8 cellular contexts compared by ENCODE assay signal in genomic region chr7:2554654-2555053, GRCh38. TPM values are rescaled to one million over a fixed set of nuclear protein-coding genes. Genes with fewer than 3 reads are reported as not detected.
DNase-seq lines count a peak whose midpoint lies in the region; ATAC-seq and TF ChIP-seq lines count a peak whose summit lies in the region.

No MANE protein-coding gene starts in this region.

- peak overlapping the region; percentile 92 for H2AFZ ChIP-seq in KMS-11 (ENCODE audit: low read depth)

- ATAC-seq in CD4-positive, alpha-beta T cell (ENCODE audit: poor library complexity): no peak
- no peak for ATAC-seq in naive thymus-derived CD4-positive, alpha-beta T cell
- ATAC-seq in HG03175 (IDR thresholded peaks at IDR 0.05; ENCODE audit: unreplicated experiment): no peak
- ATAC-seq in GM21528 (IDR thresholded peaks at IDR 0.05; ENCODE audit: low FRiP score, unreplicated experiment): no peak
- no peak for ATAC-seq in GM18873 (IDR thresholded peaks at IDR 0.05; ENCODE audit: low FRiP score, unreplicated experiment)

- peaks cover 49% of the 10 kb centered on the region for H3K4me1 Mint-ChIP-seq in CD4-positive, alpha-beta T cell (ENCODE audit: low read depth)
- peaks cover 26 to 48% (median 33%) of the 10 kb centered on the region in 7 donors for H3K4me1 Mint-ChIP-seq in naive thymus-derived CD4-positive, alpha-beta T cell

- no peaks in the 10 kb centered on the region for H3K27me3 ChIP-seq in CD4-positive, alpha-beta T cell (ENCODE audit: control insufficient read depth, insufficient read depth, low read length)
- H3K27me3 ChIP-seq in KMS-11 (ENCODE audit: insufficient read depth, low read depth): no peaks in the 10 kb centered on the region
- no peaks in the 10 kb centered on the region for H3K27me3 ChIP-seq in naive thymus-derived CD4-positive, alpha-beta T cell (ENCODE audit: control insufficient read depth in 2 of 2, insufficient read depth in 2 of 2, low read length in 2 of 2)

- POLR2A ChIA-PET in CD4-positive, alpha-beta T cell (lab: Charles Lee): interaction anchor here (0.7 to 1.4 kb wide), 2 partner anchors 32 to 44 kb away, joined by 3 read pairs; no protein-coding TSS in a partner anchor
- POLR2A ChIA-PET in naive thymus-derived CD4-positive, alpha-beta T cell (lab: Charles Lee): interaction anchor here (0.6 to 3.6 kb wide), 4 partner anchors 24 to 44 kb away, joined by 3 to 18 read pairs (median 6); no protein-coding TSS in a partner anchor

- H3K4me3 Mint-ChIP-seq in CD4-positive, alpha-beta T cell: peak overlapping the region; percentile 93
- H3K4me3 Mint-ChIP-seq in naive thymus-derived CD4-positive, alpha-beta T cell: peak overlapping the region; percentile 77 to 92 (median 88)

- H3K9me3 ChIP-seq in CD4-positive, alpha-beta T cell (ENCODE audit: control insufficient read depth, low read length): no peaks in the 10 kb centered on the region
- no peaks in the 10 kb centered on the region for H3K9me3 ChIP-seq in naive thymus-derived CD4-positive, alpha-beta T cell (ENCODE audit: control insufficient read depth in 2 of 3, low read length in 3 of 3)

- intact Hi-C loops in CD4-positive, alpha-beta T cell (cut with DNase I, micrococcal nuclease): loop anchor here in 1 of 2 experiments (1.0 to 5.0 kb wide), 7 partner anchors 26 to 982 kb away; partner anchors contain the start of genes CHST12, EIF3B, LFNG and MAD1L1
- intact Hi-C loops in naive thymus-derived CD4-positive, alpha-beta T cell (cut with micrococcal nuclease): loop anchor here (1.0 to 10.0 kb wide), 14 partner anchors 24 to 1095 kb away; partner anchors contain the start of genes EIF3B (in 2 of the 2), TTYH3 (in 2 of the 2), GNA12 (in 1 of the 2) and GRIFIN (in 1 of the 2)

- no peaks in the 10 kb centered on the region for H4K20me1 ChIP-seq in KMS-11 (ENCODE audit: insufficient read depth)

- CTCF ChIA-PET in CD4-positive, alpha-beta T cell (lab: Charles Lee): no interaction called here
- CTCF ChIA-PET in naive thymus-derived CD4-positive, alpha-beta T cell (lab: Charles Lee): interaction anchor here (0.6 kb wide), 1 partner anchor 156 kb away, joined by 3 read pairs; no protein-coding TSS in a partner anchor

- peak overlapping the region; percentile 98 for H3K4me2 ChIP-seq in KMS-11

- peaks cover 22% of the 10 kb centered on the region for H3K36me3 Mint-ChIP-seq in CD4-positive, alpha-beta T cell (ENCODE audit: low read depth)
- peaks cover under 1 to 6% (median 4%) of the 10 kb centered on the region in 5 donors for H3K36me3 Mint-ChIP-seq in naive thymus-derived CD4-positive, alpha-beta T cell

- peaks cover 26% of the 10 kb centered on the region for H3K4me1 ChIP-seq in KMS-11 (ENCODE audit: low read depth, poor library complexity, severe bottlenecking)
- peaks cover 15 to 16% of the 10 kb centered on the region in 2 donors for H3K4me1 ChIP-seq in naive thymus-derived CD4-positive, alpha-beta T cell (ENCODE audit: control insufficient read depth in 2 of 2, insufficient read depth in 2 of 2, low read length in 2 of 2)

- H3K36me3 ChIP-seq in KMS-11 (ENCODE audit: insufficient read depth): no peaks in the 10 kb centered on the region
- H3K36me3 ChIP-seq in naive thymus-derived CD4-positive, alpha-beta T cell (ENCODE audit: control insufficient read depth in 2 of 3, insufficient read depth in 3 of 3, low read length in 3 of 3): peaks cover 0 to 14% (median 4%) of the 10 kb centered on the region in 3 experiments

- DNase-seq in CD4-positive, alpha-beta T cell: no peak
- DNase-seq in coronary artery (ENCODE audit: low spot score) (no peak), NCI-H345 treated with DMSO at 0.1 percent for 48 hours (lab: John Stamatoyannopoulos, UW; ENCODE audit: unreplicated experiment) (no peak)
- no peak for DNase-seq in naive thymus-derived CD4-positive, alpha-beta T cell

- H3K27ac Mint-ChIP-seq in CD4-positive, alpha-beta T cell: peak overlapping the region; percentile 84
- peak overlapping the region; percentile 48 to 88 (median 79) for H3K27ac Mint-ChIP-seq in naive thymus-derived CD4-positive, alpha-beta T cell

- H3K79me2 ChIP-seq in KMS-11 (ENCODE audit: insufficient read depth, low read depth): peaks cover 12% of the 10 kb centered on the region; the same call in 1 of the 2 replicates

- H3K4me3 ChIP-seq in KMS-11 (IDR thresholded peaks at IDR 0.05; ENCODE audit: insufficient read depth, low read depth, low read length): no peak overlapping the region
- peak overlapping the region; percentile 88 for H3K4me3 ChIP-seq in coronary artery
- H3K4me3 ChIP-seq in naive thymus-derived CD4-positive, alpha-beta T cell (ENCODE audit: low read length): peak overlapping the region; percentile 77

- no peaks in the 10 kb centered on the region for H3K9me3 Mint-ChIP-seq in CD4-positive, alpha-beta T cell
- no peaks in the 10 kb centered on the region for H3K9me3 Mint-ChIP-seq in naive thymus-derived CD4-positive, alpha-beta T cell

- H3K27me3 Mint-ChIP-seq in CD4-positive, alpha-beta T cell: no peaks in the 10 kb centered on the region
- H3K27me3 Mint-ChIP-seq in naive thymus-derived CD4-positive, alpha-beta T cell: no peaks in the 10 kb centered on the region

- TF ChIP-seq CTCF in CD4-positive, alpha-beta T cell (IDR thresholded peaks at IDR 0.05): no peak
- peak; percentile 13; the same call in 1 of the 2 replicates for TF ChIP-seq CTCF in KMS-11 (conservative IDR thresholded peaks at IDR 0.05; ENCODE audit: low read depth, low read length)
- no peak for TF ChIP-seq CTCF in coronary artery (IDR thresholded peaks at IDR 0.05)

- no peak overlapping the region for H3K27ac ChIP-seq in CD4-positive, alpha-beta T cell (ENCODE audit: low read depth, low read length)
- H3K27ac ChIP-seq in KMS-11: peak overlapping the region; percentile 23; the same call in 1 of the 2 replicates
- H3K27ac ChIP-seq in coronary artery: peak overlapping the region; percentile 96 to 99
- peak overlapping the region; percentile 100 for H3K27ac ChIP-seq in naive thymus-derived CD4-positive, alpha-beta T cell (ENCODE audit: low read depth, low read length)

- peak overlapping the region; percentile 97 for H3K9ac ChIP-seq in KMS-11

RNA-seq across cellular contexts. Expression of gene BRAT1, which starts 0.7 kb away (rescaled TPM):
- 10 to 100 TPM; 24.1 to 24.5 TPM for total RNA-seq in CD4-positive, alpha-beta T cell
- 10 to 100 TPM; 24.6 to 45.5 (median 37.0) TPM for total RNA-seq in naive thymus-derived CD4-positive, alpha-beta T cell
- polyA plus RNA-seq in naive thymus-derived CD4-positive, alpha-beta T cell: 10 to 100 TPM; 23.4 to 58.9 TPM

RNA-seq across cellular contexts. Expression of gene IQCE, which starts 4.1 kb away (rescaled TPM):
- 1 to 10 TPM; 4.3 to 5.6 TPM for total RNA-seq in CD4-positive, alpha-beta T cell
- 10 to 100 TPM in 1 of 5 experiments, 1 to 10 TPM in 4; 4.8 to 10.4 (median 7.5) TPM for total RNA-seq in naive thymus-derived CD4-positive, alpha-beta T cell
- 1 to 10 TPM; 1.6 to 1.9 TPM for polyA plus RNA-seq in naive thymus-derived CD4-positive, alpha-beta T cell

RNA-seq across cellular contexts. Expression of gene LFNG, which starts 35.1 kb away (rescaled TPM):
- total RNA-seq in CD4-positive, alpha-beta T cell: 10 to 100 TPM; 96.7 to 99.8 TPM
- 100 to 1,000 TPM; 114 to 246 (median 151) TPM for total RNA-seq in naive thymus-derived CD4-positive, alpha-beta T cell
- 1 to 10 TPM; 1.2 to 2.3 TPM for polyA plus RNA-seq in naive thymus-derived CD4-positive, alpha-beta T cell
